ENCODE assay signal across 14 cellular contexts in genomic region chr5:51518607-51519006, GRCh38.
"Had no signal": no experiment of that assay in that cellular context is flagged by ENCODE, and none has a peak within 500 bp of the region (broad histone marks: within the 10 kb centered on the region; RNA-seq: fewer than 3 reads in every experiment).

No MANE protein-coding gene starts in this region.

- H3K9ac ChIP-seq: parathyroid adenoma had no signal

- ATAC-seq: activated CD8-positive, alpha-beta T cell treated with anti-CD3 and anti-CD28 coated beads for 36 hours had no signal

- H2AFZ ChIP-seq: parathyroid adenoma had no signal

- H3K9me3 ChIP-seq: breast epithelium, esophagus muscularis mucosa, left ventricle myocardium inferior, stomach, tibial artery, uterus had no signal

- H3K36me3 ChIP-seq: breast epithelium, esophagus muscularis mucosa, left ventricle myocardium inferior, stomach, tibial artery, uterus had no signal

- H3K27ac ChIP-seq: breast epithelium, dorsolateral prefrontal cortex, esophagus muscularis mucosa, left ventricle myocardium inferior, parathyroid adenoma, stomach, tibial artery, uterus had no signal

- H3K4me3 ChIP-seq: breast epithelium, dorsolateral prefrontal cortex, esophagus muscularis mucosa, left ventricle myocardium inferior, stomach, tibial artery, uterus had no signal

- DNase-seq: activated CD4-positive, alpha-beta T cell treated with anti-CD3 and anti-CD28 coated beads for 4 hours; activated CD8-positive, alpha-beta memory T cell treated with anti-CD3 and anti-CD28 coated beads, Interleukin-2, amount 50 U/mL, for 48 hours; activated CD8-positive, alpha-beta T cell treated with anti-CD3 and anti-CD28 coated beads for 36 hours; activated naive CD8-positive, alpha-beta T cell treated with anti-CD3 and anti-CD28 coated beads, Interleukin-2, amount 10 ng/mL, durations not matched to agents 7 days and 5 days; anterior cingulate cortex; dorsolateral prefrontal cortex; left ventricle myocardium inferior; stimulated activated CD4-positive, alpha-beta T cell treated with anti-CD3 and anti-CD28 coated beads, Interleukin-4, amount 100 ng/mL, for 4 hours; stomach; tibial artery; uterus had no signal

- H3K4me1 ChIP-seq: breast epithelium, esophagus muscularis mucosa, left ventricle myocardium inferior, parathyroid adenoma, stomach, tibial artery, uterus had no signal

- H3K79me2 ChIP-seq: parathyroid adenoma had no signal

- H3K27me3 ChIP-seq: breast epithelium, esophagus muscularis mucosa, stomach, tibial artery, uterus had no signal
